In genomic region chr4:38095691-38096090, GRCh38 we compare ENCODE assay signal across 26 cellular contexts.
"Had no signal": no experiment of that assay in that cellular context is flagged by ENCODE, and none has a peak within 500 bp of the region (broad histone marks: within the 10 kb centered on the region; RNA-seq: fewer than 3 reads in every experiment).

No MANE protein-coding gene starts in this region.

- H3K4me3 ChIP-seq: coronary artery, esophagus muscularis mucosa, gastrocnemius medialis, heart right ventricle, lower lobe of right lung, mucosa of descending colon had no signal

- DNase-seq: effector CD8-positive, alpha-beta T cell; effector memory CD8-positive, alpha-beta T cell; endodermal cell; foreskin melanocyte; gastrocnemius medialis; glutamatergic neuron; head of caudate nucleus; heart right ventricle; hippocampal formation; kidney; kidney glomerular epithelial cell; left colon; left ventricle myocardium superior; lower lobe of right lung; mesenchymal stem cell; mucosa of descending colon; naive B cell had no signal

- FAIRE-seq: colon, endometrium, endothelial cell of umbilical vein, islet of Langerhans, kidney had no signal

- H3K27ac ChIP-seq: coronary artery, esophagus muscularis mucosa, gastrocnemius medialis, heart right ventricle, lower lobe of right lung had no signal

- H3K4me1 Mint-ChIP-seq: naive B cell had no signal

- H3K27me3 ChIP-seq: esophagus muscularis mucosa, gastrocnemius medialis, heart right ventricle had no signal

- H3K27me3 Mint-ChIP-seq: dendritic cell treated with granulocyte-macrophage colony-stimulating factor and Interleukin-4, amounts not matched to agents 40 ng/mL and 50 ng/mL, for 4 days; effector memory CD8-positive, alpha-beta T cell; naive B cell had no signal

- H3K9me3 Mint-ChIP-seq: dendritic cell treated with granulocyte-macrophage colony-stimulating factor and Interleukin-4, amounts not matched to agents 40 ng/mL and 50 ng/mL, for 4 days; effector memory CD8-positive, alpha-beta T cell; endodermal cell; mesothelial cell of epicardium; naive B cell had no signal

- ATAC-seq: effector memory CD8-positive, alpha-beta T cell; gastrocnemius medialis; heart right ventricle; left colon; left lobe of liver; left ventricle myocardium superior; lower lobe of right lung; mucosa of descending colon had no signal

- H3K4me3 Mint-ChIP-seq: dendritic cell treated with granulocyte-macrophage colony-stimulating factor and Interleukin-4, amounts not matched to agents 40 ng/mL and 50 ng/mL, for 4 days; effector memory CD8-positive, alpha-beta T cell; endodermal cell; mesothelial cell of epicardium; naive B cell had no signal

- H3K9me3 ChIP-seq: esophagus muscularis mucosa, gastrocnemius medialis, heart right ventricle, lower lobe of right lung, mucosa of descending colon had no signal

- H3K4me1 ChIP-seq: lower lobe of right lung had no signal

- H3K27ac Mint-ChIP-seq: dendritic cell treated with granulocyte-macrophage colony-stimulating factor and Interleukin-4, amounts not matched to agents 40 ng/mL and 50 ng/mL, for 4 days; endodermal cell; mesothelial cell of epicardium had no signal
